ENCODE assay signal across 18 cellular contexts in the genomic region with DNA sequence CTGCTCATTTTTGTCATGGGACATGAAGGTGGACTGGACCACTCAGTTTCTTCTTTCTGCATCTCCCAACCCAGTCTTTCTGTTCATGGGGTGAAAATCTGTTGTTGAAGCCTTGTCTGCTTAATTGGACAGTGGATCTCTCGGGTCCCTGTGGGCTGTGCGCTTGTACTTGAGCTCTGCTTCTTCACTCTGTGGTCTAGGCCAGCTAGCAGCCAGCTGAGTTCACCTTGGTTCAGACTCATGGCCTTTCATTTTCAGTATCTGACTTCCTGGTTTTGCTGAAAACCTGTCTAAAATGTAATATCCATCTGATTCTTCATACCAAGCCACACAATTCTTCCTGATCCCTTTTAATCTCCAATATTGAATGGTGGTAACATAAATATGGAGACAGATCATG.
DNase-seq lines count a peak whose midpoint lies in the region; ATAC-seq, FAIRE-seq and TF ChIP-seq lines count a peak whose summit lies in the region.
"Had no signal": no experiment of that assay in that cellular context is flagged by ENCODE, and none has a peak within 500 bp of the region (broad histone marks: within the 10 kb centered on the region; RNA-seq: fewer than 3 reads in every experiment).

No MANE protein-coding gene starts in this region.

- H3K4me1 Mint-ChIP-seq in T-helper 17 cell, result no peaks in the 10 kb centered on the region
- H3K4me1 Mint-ChIP-seq: natural killer cell had no signal

- H3K27me3 Mint-ChIP-seq in T-helper 17 cell, result no peaks in the 10 kb centered on the region

- POLR2A ChIA-PET in PC-9 (lab: Charles Lee; ENCODE audit: unreplicated experiment), result no interaction called here

- in situ Hi-C loops in GM13976 (cut with MboI; ENCODE audit: low sequenced_read_pairs, unreplicated experiment), result loop anchor here (25.0 kb wide), 1 partner anchor 570 kb away; no protein-coding TSS in a partner anchor

- H3K36me3 Mint-ChIP-seq in T-helper 17 cell (ENCODE audit: low read depth), result no peaks in the 10 kb centered on the region
- H3K36me3 Mint-ChIP-seq: natural killer cell had no signal

- ATAC-seq in GM19397 (IDR thresholded peaks at IDR 0.05; ENCODE audit: unreplicated experiment) (peak; percentile 93), HG03097 (IDR thresholded peaks at IDR 0.05; ENCODE audit: low FRiP score, unreplicated experiment) (peak; percentile 85), T-helper 17 cell (no peak)
- ATAC-seq: natural killer cell had no signal

- no peak overlapping the region for H3K4me2 ChIP-seq in PC-9
- H3K4me2 ChIP-seq: hepatocyte had no signal

- intact Hi-C loops in PC-9 (cut with micrococcal nuclease; ENCODE audit: unreplicated experiment), result no loop called here

- 0 out of 2 replicates have a peak overlapping the region, but pooled peaks have one; percentile 41 for H2AFZ ChIP-seq in PC-9
- H2AFZ ChIP-seq: hepatocyte had no signal

- no peaks in the 10 kb centered on the region for H3K27me3 ChIP-seq in PC-9 (ENCODE audit: insufficient read depth, low read depth)
- H3K27me3 ChIP-seq: ascending aorta, hepatocyte had no signal

- no peak for TF ChIP-seq CTCF in PC-9 (conservative IDR thresholded peaks at IDR 0.05)
- no peak for TF ChIP-seq CTCF in GM13976 (IDR thresholded peaks at IDR 0.05; ENCODE audit: borderline replicate concordance, control extremely low read depth, extremely low read depth, insufficient read depth, missing control alignments)

- BruUV-seq in PC-9 (replicated peaks; lab: Mats Ljungman, UMichigan), result no TSS peak

- H3K4me1 ChIP-seq in PC-9 (replicated peaks; ENCODE audit: insufficient read depth), result no peaks in the 10 kb centered on the region
- H3K4me1 ChIP-seq: ascending aorta had no signal

- H4K20me1 ChIP-seq in PC-9 (ENCODE audit: insufficient read depth), result no peaks in the 10 kb centered on the region

- no peak for DNase-seq in GM12892 (ENCODE audit: insufficient read length)
- no peak for DNase-seq in PC-9
- DNase-seq in T-helper 17 cell, result no peak
- DNase-seq in GM13976 (ENCODE audit: low spot score), result no peak
- no peak for DNase-seq in HuH-7.5 (ENCODE audit: low spot score)
- no peak for DNase-seq in cerebellar nuclear complex (lab: John Stamatoyannopoulos, UW)
- DNase-seq: COR-L47, dermis blood vessel endothelial cell, GF-D8, left ventricle myocardium inferior, natural killer cell, SHP77 had no signal

- H3K4me3 ChIP-seq in PC-9, result no peak overlapping the region
- H3K4me3 ChIP-seq: ascending aorta, hepatocyte, left ventricle myocardium inferior, thoracic aorta had no signal

- no peak overlapping the region for H3K27ac Mint-ChIP-seq in T-helper 17 cell
- H3K27ac Mint-ChIP-seq: natural killer cell; T-helper 2 cell treated with Interferon-gamma antibody and Interleukin-4, amounts not matched to agents 5 μg/mL and 100 μg/mL, for 36 hours had no signal

- H3F3A ChIP-seq in PC-9 (ENCODE audit: insufficient read depth, low read depth), result no peaks in the 10 kb centered on the region

- no peaks in the 10 kb centered on the region for H3K36me3 ChIP-seq in PC-9 (ENCODE audit: low read depth)
- H3K36me3 ChIP-seq: thoracic aorta had no signal

- H3K4me3 Mint-ChIP-seq in T-helper 17 cell, result no peak overlapping the region
- H3K4me3 Mint-ChIP-seq: natural killer cell; T-helper 2 cell treated with Interferon-gamma antibody and Interleukin-4, amounts not matched to agents 5 μg/mL and 100 μg/mL, for 36 hours had no signal

- no peak for TF ChIP-seq POLR2A in GM12892 (IDR thresholded peaks at IDR 0.05; ENCODE audit: low read depth, low read length)

- no peak overlapping the region for H3K27ac ChIP-seq in PC-9
- H3K27ac ChIP-seq: ascending aorta, hepatocyte, left ventricle myocardium inferior, thoracic aorta had no signal

- no peaks in the 10 kb centered on the region for H3K9me3 ChIP-seq in PC-9 (ENCODE audit: insufficient read depth, low read depth)
- no peaks in the 10 kb centered on the region for H3K9me3 ChIP-seq in T-helper 17 cell (ENCODE audit: control insufficient read depth, low read length, poor library complexity, severe bottlenecking)
- H3K9me3 ChIP-seq: ascending aorta, left ventricle myocardium inferior, thoracic aorta had no signal

- H3K9me2 ChIP-seq in PC-9 (ENCODE audit: insufficient read depth), result no peaks in the 10 kb centered on the region

- peak; percentile 81 for FAIRE-seq in GM12892 (lab: Jason Lieb, UNC)

- H3K79me2 ChIP-seq in PC-9 (ENCODE audit: low read depth), result no peaks in the 10 kb centered on the region
- H3K79me2 ChIP-seq: hepatocyte had no signal

- CTCF ChIA-PET in PC-9 (lab: Charles Lee), result interaction anchor here (0.8 kb wide), 1 partner anchor 35 kb away, joined by 3 read pairs; no protein-coding TSS in a partner anchor
